In the genomic region with DNA sequence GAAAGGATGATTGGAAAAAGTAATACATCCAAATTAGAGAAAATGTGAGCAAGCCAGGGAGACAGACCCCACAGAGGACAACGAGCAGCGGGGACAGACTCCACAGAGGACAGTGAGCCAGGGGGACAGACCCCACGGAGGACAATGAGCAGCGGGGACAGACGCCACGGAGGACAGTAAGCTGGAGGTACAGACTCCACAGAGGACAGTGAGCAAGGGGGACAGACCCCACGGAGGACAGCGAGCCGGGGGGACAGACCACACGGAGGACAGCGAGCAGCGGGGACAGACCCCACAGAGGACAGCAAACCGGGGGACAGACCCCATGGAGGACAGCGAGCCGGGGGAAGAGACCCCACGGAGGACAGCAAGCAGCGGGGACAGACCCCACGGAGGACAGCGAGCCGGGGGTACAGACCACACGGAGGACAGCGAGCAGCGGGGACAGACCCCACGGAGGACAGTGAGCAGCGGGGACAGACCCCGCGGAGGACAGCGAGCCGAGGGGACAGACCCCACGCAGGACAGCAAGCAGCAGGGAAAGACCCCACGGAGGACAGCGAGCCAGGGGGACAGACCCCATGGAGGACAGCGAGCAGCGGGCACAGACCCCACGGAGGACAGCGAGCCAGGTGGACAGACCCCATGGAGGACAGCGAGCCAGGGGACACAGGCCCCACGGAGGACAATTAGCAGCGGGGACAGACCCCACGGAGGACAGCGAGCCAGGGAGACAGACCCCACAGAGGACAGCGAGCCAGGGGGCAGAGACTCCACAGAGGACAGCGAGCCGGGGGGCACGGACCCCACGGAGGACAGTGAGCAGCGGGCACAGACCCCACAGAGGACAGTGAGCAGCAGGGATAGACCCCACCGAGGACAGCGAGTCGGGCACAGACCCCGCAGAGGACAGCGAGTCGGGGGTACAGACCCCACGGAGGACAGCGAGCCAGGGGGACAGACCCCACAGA, we compare ENCODE assay signal across 1 cellular context.
TF ChIP-seq lines count a peak whose summit lies in the region.

No MANE protein-coding gene starts in this region.

TF ChIP-seq in WTC11, 78 proteins besides CTCF, POLR2A, EP300 and RAD21:
- TF ChIP-seq RORB (CRISPR knock-in tag; IDR thresholded peaks at IDR 0.05) (no peak), FOXP1 (CRISPR knock-in tag; IDR thresholded peaks at IDR 0.05; ENCODE audit: borderline replicate concordance) (no peak), RELA (CRISPR knock-in tag; IDR thresholded peaks at IDR 0.05; ENCODE audit: borderline replicate concordance) (no peak), EMX1 (CRISPR knock-in tag; IDR thresholded peaks at IDR 0.05) (no peak), ZBTB21 (CRISPR knock-in tag; IDR thresholded peaks at IDR 0.05; ENCODE audit: borderline replicate concordance) (no peak)
- TF ChIP-seq, protein P1, sequence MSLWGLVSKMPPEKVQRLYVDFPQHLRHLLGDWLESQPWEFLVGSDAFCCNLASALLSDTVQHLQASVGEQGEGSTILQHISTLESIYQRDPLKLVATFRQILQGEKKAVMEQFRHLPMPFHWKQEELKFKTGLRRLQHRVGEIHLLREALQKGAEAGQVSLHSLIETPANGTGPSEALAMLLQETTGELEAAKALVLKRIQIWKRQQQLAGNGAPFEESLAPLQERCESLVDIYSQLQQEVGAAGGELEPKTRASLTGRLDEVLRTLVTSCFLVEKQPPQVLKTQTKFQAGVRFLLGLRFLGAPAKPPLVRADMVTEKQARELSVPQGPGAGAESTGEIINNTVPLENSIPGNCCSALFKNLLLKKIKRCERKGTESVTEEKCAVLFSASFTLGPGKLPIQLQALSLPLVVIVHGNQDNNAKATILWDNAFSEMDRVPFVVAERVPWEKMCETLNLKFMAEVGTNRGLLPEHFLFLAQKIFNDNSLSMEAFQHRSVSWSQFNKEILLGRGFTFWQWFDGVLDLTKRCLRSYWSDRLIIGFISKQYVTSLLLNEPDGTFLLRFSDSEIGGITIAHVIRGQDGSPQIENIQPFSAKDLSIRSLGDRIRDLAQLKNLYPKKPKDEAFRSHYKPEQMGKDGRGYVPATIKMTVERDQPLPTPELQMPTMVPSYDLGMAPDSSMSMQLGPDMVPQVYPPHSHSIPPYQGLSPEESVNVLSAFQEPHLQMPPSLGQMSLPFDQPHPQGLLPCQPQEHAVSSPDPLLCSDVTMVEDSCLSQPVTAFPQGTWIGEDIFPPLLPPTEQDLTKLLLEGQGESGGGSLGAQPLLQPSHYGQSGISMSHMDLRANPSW (CRISPR knock-in tag; conservative IDR thresholded peaks at IDR 0.05; ENCODE audit: low read depth) = no peak
